In genomic region chr3:11159421-11159904, GRCh38 we compare ENCODE assay signal across 12 cellular contexts. TPM values are rescaled to one million over a fixed set of nuclear protein-coding genes. Genes with fewer than 3 reads are reported as not detected.
A peak's percentile ranks its signal among the peaks of the same experiment; 100 is the strongest.
DNase-seq lines count a peak whose midpoint lies in the region; ATAC-seq and TF ChIP-seq lines count a peak whose summit lies in the region.
"Had no signal": no experiment of that assay in that cellular context is flagged by ENCODE, and none has a peak within 500 bp of the region (broad histone marks: within the 10 kb centered on the region; RNA-seq: fewer than 3 reads in every experiment).

No MANE protein-coding gene starts in this region.

- no peak for TF ChIP-seq POLR2A in IMR-90 (IDR thresholded peaks at IDR 0.05; ENCODE audit: low read depth, low read length)

- peak overlapping the region; percentile 35 to 82; a peak in 3 of 4 replicates for H4K8ac ChIP-seq in IMR-90 (ENCODE audit: low read depth in 2 of 2, low read length in 2 of 2)

- peak overlapping the region; percentile 55; the same call in 2 of the 3 replicates for H2BK15ac ChIP-seq in IMR-90 (ENCODE audit: low read depth, low read length)

- H3K23ac ChIP-seq in IMR-90 (ENCODE audit: low read depth, low read length) = peak overlapping the region; percentile 80

- peaks cover 51% of the 10 kb centered on the region for H3K4me1 ChIP-seq in ACC112 (ENCODE audit: control insufficient read depth, insufficient read depth, low read length, unreplicated experiment)
- peaks cover 22% of the 10 kb centered on the region for H3K4me1 ChIP-seq in IMR-90 (ENCODE audit: control insufficient read depth, insufficient read depth, low read length)
- peaks cover 11% of the 10 kb centered on the region for H3K4me1 ChIP-seq in mucosa of descending colon (ENCODE audit: low read depth)

- H4K20me1 ChIP-seq in IMR-90 (ENCODE audit: insufficient read depth, low read length) = 0 out of 2 replicates have a peak, but pooled peaks cover 8% of the 10 kb centered on the region

- peaks cover 86% of the 10 kb centered on the region for H3K79me2 ChIP-seq in ACC112 (ENCODE audit: control insufficient read depth, insufficient read depth, low read length, unreplicated experiment)

- peak overlapping the region; percentile 81 for H2BK5ac ChIP-seq in IMR-90 (ENCODE audit: low read depth, low read length, poor library complexity, severe bottlenecking)

- H3K9me1 ChIP-seq in IMR-90 (ENCODE audit: insufficient read depth, low read length) = peaks cover 28% of the 10 kb centered on the region

- H3K18ac ChIP-seq in IMR-90 (ENCODE audit: low read depth, low read length) = peak overlapping the region; percentile 36

- no peaks in the 10 kb centered on the region for H3K27me3 ChIP-seq in ACC112 (ENCODE audit: insufficient read depth, low read length)
- H3K27me3 ChIP-seq in IMR-90 (ENCODE audit: control insufficient read depth, insufficient read depth, low read length) = no peaks in the 10 kb centered on the region

- peak overlapping the region; percentile 10 for H3K4me3 ChIP-seq in ACC112 (ENCODE audit: low read depth, low read length)
- no peak overlapping the region for H3K4me3 ChIP-seq in IMR-90 (ENCODE audit: insufficient read depth, low read depth, low read length)
- no peak overlapping the region for H3K4me3 ChIP-seq in mucosa of descending colon
- H3K4me3 ChIP-seq: SK-N-MC had no signal

- CTCF ChIA-PET in IMR-90 (lab: Yijun Ruan, JAX) = interaction anchor here (0.7 to 1.2 kb wide), 3 partner anchors 10 to 44 kb away, joined by 3 to 7 read pairs (median 3); no protein-coding TSS in a partner anchor

- BruUV-seq in IMR-90 (replicated peaks; lab: Mats Ljungman, UMichigan) = no TSS peak

- H4K5ac ChIP-seq in IMR-90 (ENCODE audit: low read depth, low read length) = peak overlapping the region; percentile 61

- POLR2A ChIA-PET in IMR-90 (lab: Charles Lee; ENCODE audit: unreplicated experiment) = no interaction called here

- ATAC-seq in IMR-90 (ENCODE audit: low read depth) (peak; percentile 53), mucosa of descending colon (peak; percentile 17), HG03571 (IDR thresholded peaks at IDR 0.05; ENCODE audit: unreplicated experiment) (no peak), GM18861 (IDR thresholded peaks at IDR 0.05; ENCODE audit: unreplicated experiment) (no peak)

- in situ Hi-C loops in IMR-90 (cut with MboI; ENCODE audit: low sequenced_read_pairs) = loop anchor here (25.0 kb wide), 1 partner anchor 178 kb away; no protein-coding TSS in a partner anchor

- dilution Hi-C loops in IMR-90 (cut with HindIII; ENCODE audit: low sequenced_read_pairs, unreplicated experiment) = no loop called here

- H3K9me3 ChIP-seq in IMR-90 (ENCODE audit: control insufficient read depth, insufficient read depth, low read length) (no peaks in the 10 kb centered on the region), mucosa of descending colon (no peaks in the 10 kb centered on the region)

- peak overlapping the region; percentile 68 for H3K14ac ChIP-seq in IMR-90 (replicated peaks; ENCODE audit: low read depth, low read length)

- H2BK120ac ChIP-seq in IMR-90 (ENCODE audit: low read depth, low read length) = peak overlapping the region; percentile 90

- H2AK9ac ChIP-seq in IMR-90 (replicated peaks; ENCODE audit: low read depth, low read length, poor library complexity) = peak overlapping the region; percentile 47

- TF ChIP-seq RAD21 in IMR-90 (IDR thresholded peaks at IDR 0.05; ENCODE audit: low read length) = peak; percentile 3; the same call in 1 of the 2 replicates

- H4K91ac ChIP-seq in IMR-90 (ENCODE audit: insufficient read depth, low read depth, low read length) = peak overlapping the region; percentile 83

- DNase-seq in IMR-90 (peak; percentile 98), dedifferentiated amniotic fluid mesenchymal stem cell (ENCODE audit: extremely low spot score) (peak; percentile 73), mucosa of descending colon (no peak), SHP77 (lab: John Stamatoyannopoulos, UW) (no peak), GM10266 (ENCODE audit: extremely low spot score) (no peak)
- DNase-seq: NCI-H2081 treated with DMSO at 0.1 percent for 48 hours, occipital lobe had no signal

- H3K4me2 ChIP-seq in IMR-90 (ENCODE audit: low read depth, low read length) = peak overlapping the region; percentile 9

- H3K9ac ChIP-seq in IMR-90 (ENCODE audit: low read depth, low read length) = peak overlapping the region; percentile 22; the same call in 1 of the 2 replicates

- TF ChIP-seq CTCF in IMR-90 (conservative IDR thresholded peaks at IDR 0.05; ENCODE audit: low read depth, low read length) (peak; percentile 17; the same call in 1 of the 2 replicates), mucosa of descending colon (IDR thresholded peaks at IDR 0.05) (no peak), GM10266 (IDR thresholded peaks at IDR 0.05; ENCODE audit: control insufficient read depth, insufficient read depth, low read depth, missing control alignments) (no peak)

- H3K79me1 ChIP-seq in IMR-90 (ENCODE audit: low read depth in 1 of 2, low read length in 2 of 2) = peaks cover 48 to 81% of the 10 kb centered on the region in 2 experiments

- peak overlapping the region; percentile 85 for H2BK20ac ChIP-seq in IMR-90 (ENCODE audit: low read depth, low read length)

- H2AK5ac ChIP-seq in IMR-90 (ENCODE audit: low read depth, low read length) = peak overlapping the region; percentile 76

- peak overlapping the region; percentile 82 for H3K56ac ChIP-seq in IMR-90 (ENCODE audit: extremely low read depth, insufficient read depth, low read length)

- H3K36me3 ChIP-seq in ACC112 (ENCODE audit: insufficient read depth, low read length) (0 out of 2 replicates have a peak, but pooled peaks cover 15% of the 10 kb centered on the region), IMR-90 (ENCODE audit: control insufficient read depth, insufficient read depth, low read length) (peaks cover 6% of the 10 kb centered on the region; the same call in 1 of the 2 replicates), mucosa of descending colon (ENCODE audit: low read depth) (no peaks in the 10 kb centered on the region)

- peak overlapping the region; percentile 94 for H3K4ac ChIP-seq in IMR-90 (ENCODE audit: low read depth, low read length)

- H3K27ac ChIP-seq in ACC112 (ENCODE audit: low read depth, low read length) = peak overlapping the region; percentile 90
- H3K27ac ChIP-seq in IMR-90 (ENCODE audit: insufficient read depth, low read length) = peak overlapping the region; percentile 91
- H3K27ac ChIP-seq: C4-2B, SK-N-MC had no signal

- WGBS in IMR-90 (ENCODE audit: extremely low coverage in 2 of 2, insufficient read length in 1 of 2), 2 experiments = 0% methylated on average over 2 of the region's 5 CpGs; no CpG with 5 or more reads in 1 of the 2 experiments

- peak overlapping the region; percentile 3 for H2AFZ ChIP-seq in ACC112 (ENCODE audit: low read length, unreplicated experiment)
- peak overlapping the region; percentile 53 for H2AFZ ChIP-seq in IMR-90 (replicated peaks; ENCODE audit: low read length, poor library complexity)

- intact Hi-C loops in IMR-90 (cut with micrococcal nuclease) (loop anchor here (2.0 kb wide), 1 partner anchor 493 kb away; no protein-coding TSS in a partner anchor), mucosa of descending colon (cut with DNase I, micrococcal nuclease) (no loop called here)

TF ChIP-seq in IMR-90, 13 proteins besides CTCF, POLR2A, EP300 and RAD21:
- TF ChIP-seq MXI1 (IDR thresholded peaks at IDR 0.05; ENCODE audit: borderline replicate concordance, low read depth, low read length) (no peak), FOS (IDR thresholded peaks at IDR 0.05; ENCODE audit: low read depth, low read length) (peak; percentile 48; the same call in 1 of the 2 replicates), USF2 (IDR thresholded peaks at IDR 0.05; ENCODE audit: low read depth, low read length) (peak; percentile 76), CHD1 (IDR thresholded peaks at IDR 0.05; ENCODE audit: low read depth, low read length) (no peak), NFE2L2 (IDR thresholded peaks at IDR 0.05; ENCODE audit: low read depth, low read length) (no peak), BHLHE40 (IDR thresholded peaks at IDR 0.05; ENCODE audit: low read depth, low read length) (0 out of 2 replicates have a peak, but pooled peaks have one; percentile 2), RCOR1 (IDR thresholded peaks at IDR 0.05; ENCODE audit: insufficient replicate concordance, low read length) (no peak), ELK1 (IDR thresholded peaks at IDR 0.05; ENCODE audit: borderline replicate concordance, low read depth, low read length) (no peak), RFX5 (IDR thresholded peaks at IDR 0.05; ENCODE audit: low read depth, low read length) (no peak), CEBPB (IDR thresholded peaks at IDR 0.05; ENCODE audit: low read depth, low read length) (peak; percentile 99), MAZ (IDR thresholded peaks at IDR 0.05; ENCODE audit: borderline replicate concordance, low read depth, low read length) (no peak), SMC3 (IDR thresholded peaks at IDR 0.05; ENCODE audit: low read depth, low read length) (peak; percentile 24; the same call in 1 of the 2 replicates), MAFK (IDR thresholded peaks at IDR 0.05; ENCODE audit: low read depth, low read length) (no peak)

RNA-seq across cellular contexts. Expression of gene HRH1, which starts 5.2 kb away (rescaled TPM):
- total RNA-seq in IMR-90 (2012; rRNA removed) (13.1 and 16.1 TPM in 2 replicates), mucosa of descending colon (10 to 100 TPM in 2 of 3 donors, 1 to 10 TPM in 1; 8.3 to 16.7 (median 10.3) TPM)
- polyA plus RNA-seq in IMR-90 (2012; rRNA removed) = 7.6 and 8.1 TPM in 2 replicates
- polyA plus RNA-seq in IMR-90 (2012; cell fraction: cytosol; rRNA removed) = 3.3 and 4.8 TPM in 2 replicates
- 4.1 and 7.2 TPM in 2 replicates for polyA plus RNA-seq in IMR-90 (2012; cell fraction: nucleus; rRNA removed; ENCODE audit: low replicate concordance)

Comparison
In these comparisons a context has a peak if more than half of its experiments do, and no peak if none do; other contexts are left out.
1. ATAC-seq: peak in IMR-90 (single experiment) and mucosa of descending colon (single experiment); none in HG03571 (single experiment) and GM18861 (single experiment).
2. DNase-seq: peak in IMR-90 (single experiment) and dedifferentiated amniotic fluid mesenchymal stem cell (single experiment); none in mucosa of descending colon (0 of 3), SHP77 (0 of 2) and GM10266 (single experiment).